In the genomic region with DNA sequence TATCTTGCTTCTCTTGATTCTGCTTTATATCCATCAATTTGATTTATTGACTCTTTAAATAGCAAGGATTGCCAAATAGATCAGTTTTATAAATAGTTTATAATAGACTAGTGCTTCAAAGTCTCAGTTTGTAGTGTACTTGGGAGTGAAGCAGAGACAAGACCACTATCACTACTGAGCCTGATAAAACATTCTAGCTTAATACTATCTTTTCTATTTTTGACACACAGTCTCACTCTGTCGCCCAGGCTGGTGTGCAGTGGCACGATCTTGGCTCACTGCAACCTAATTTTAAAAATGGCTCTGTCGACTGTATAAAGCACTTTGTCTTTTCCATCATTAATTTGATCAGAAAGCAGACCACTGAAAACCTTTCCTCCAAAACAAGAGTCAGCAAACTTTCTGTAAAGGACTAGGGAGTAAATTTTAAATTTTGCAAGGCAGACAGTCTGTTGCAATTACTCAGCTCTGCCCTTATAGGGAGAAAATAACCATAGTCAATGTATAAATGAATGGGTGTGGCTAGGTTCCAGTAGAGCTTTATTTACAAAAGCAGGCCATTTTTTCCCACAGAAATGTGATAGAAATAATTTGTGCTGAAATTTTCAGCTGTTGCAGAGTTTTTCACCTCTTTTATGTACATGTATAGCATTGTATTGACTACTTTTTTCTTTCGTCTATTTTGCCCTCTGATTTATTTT, we compare ENCODE assay signal across 13 cellular contexts. TPM values are rescaled to one million over a fixed set of nuclear protein-coding genes. Genes with fewer than 3 reads are reported as not detected.
DNase-seq lines count a peak whose midpoint lies in the region; ATAC-seq and TF ChIP-seq lines count a peak whose summit lies in the region.
"Had no signal": no experiment of that assay in that cellular context is flagged by ENCODE, and none has a peak within 500 bp of the region (broad histone marks: within the 10 kb centered on the region; RNA-seq: fewer than 3 reads in every experiment).

No MANE protein-coding gene starts in this region.

- H3K9me3 Mint-ChIP-seq in chondrocyte (ENCODE audit: low read depth) (no peaks in the 10 kb centered on the region), nephron progenitor cell (peaks cover 16% of the 10 kb centered on the region)
- no peaks in the 10 kb centered on the region for H3K9me3 Mint-ChIP-seq in activated naive CD4-positive, alpha-beta T cell treated with anti-CD3 and anti-CD28 coated beads for 36 hours

- peaks cover 83% of the 10 kb centered on the region for H3K4me1 ChIP-seq in lower lobe of right lung

- H3K27ac Mint-ChIP-seq in chondrocyte (ENCODE audit: unreplicated experiment) (peak overlapping the region; percentile 58), nephron progenitor cell (peak overlapping the region; percentile 64)
- no peak overlapping the region for H3K27ac Mint-ChIP-seq in activated naive CD4-positive, alpha-beta T cell treated with anti-CD3 and anti-CD28 coated beads for 36 hours

- CTCF ChIA-PET in activated naive CD4-positive, alpha-beta T cell treated with anti-CD3 and anti-CD28 coated beads for 36 hours (lab: Charles Lee): interaction anchor here (0.6 to 1.0 kb wide), 4 partner anchors 25 to 199 kb away, joined by 3 to 5 read pairs (median 4); no protein-coding TSS in a partner anchor

- H3K27me3 ChIP-seq in lower lobe of right lung (ENCODE audit: low read depth): no peaks in the 10 kb centered on the region
- H3K27me3 ChIP-seq: foreskin keratinocyte had no signal

- H3K9me3 ChIP-seq in lower lobe of right lung: no peaks in the 10 kb centered on the region

- H3K4me1 Mint-ChIP-seq in chondrocyte (ENCODE audit: low read depth): peaks cover 86% of the 10 kb centered on the region
- H3K4me1 Mint-ChIP-seq in nephron progenitor cell: peaks cover 41% of the 10 kb centered on the region
- peaks cover 92% of the 10 kb centered on the region for H3K4me1 Mint-ChIP-seq in activated naive CD4-positive, alpha-beta T cell treated with anti-CD3 and anti-CD28 coated beads for 36 hours (ENCODE audit: low read depth)

- ATAC-seq in lower lobe of right lung: no peak
- ATAC-seq in GM18502 (IDR thresholded peaks at IDR 0.05; ENCODE audit: poor library complexity, unreplicated experiment): no peak
- ATAC-seq: foreskin keratinocyte, sciatic nerve had no signal

- intact Hi-C loops in activated naive CD4-positive, alpha-beta T cell treated with anti-CD3 and anti-CD28 coated beads for 36 hours (cut with micrococcal nuclease): no loop called here
- intact Hi-C loops in lower lobe of right lung (cut with DNase I): no loop called here

- peak overlapping the region; percentile 77 for H3K4me3 ChIP-seq in NB4 (ENCODE audit: low read depth, low read length)
- H3K4me3 ChIP-seq in lower lobe of right lung: no peak overlapping the region

- no peak overlapping the region for H3K27ac ChIP-seq in lower lobe of right lung
- H3K27ac ChIP-seq: foreskin keratinocyte, HL-60 had no signal

- DNase-seq in DMS 273 (lab: John Stamatoyannopoulos, UW; ENCODE audit: unreplicated experiment) (peak; percentile 9), DMS 273 treated with DMSO at 0.1 percent for 48 hours (lab: John Stamatoyannopoulos, UW) (no peak), NB4 (ENCODE audit: low read depth) (no peak), chondrocyte (ENCODE audit: low spot score) (no peak), nephron progenitor cell (no peak), lower lobe of right lung (no peak)
- no peak for DNase-seq in activated naive CD4-positive, alpha-beta T cell treated with anti-CD3 and anti-CD28 coated beads for 36 hours
- DNase-seq: 8988T; activated CD4-positive, CD25-positive, alpha-beta regulatory T cell; foreskin keratinocyte had no signal

- TF ChIP-seq POLR2A in NB4 (IDR thresholded peaks at IDR 0.05; ENCODE audit: extremely low read depth, insufficient read length): no peak

- H3K36me3 Mint-ChIP-seq in chondrocyte (ENCODE audit: low read depth) (no peaks in the 10 kb centered on the region), nephron progenitor cell (ENCODE audit: low read depth) (peaks cover 51% of the 10 kb centered on the region)
- H3K36me3 Mint-ChIP-seq in activated naive CD4-positive, alpha-beta T cell treated with anti-CD3 and anti-CD28 coated beads for 36 hours (ENCODE audit: low read depth): peaks cover 19% of the 10 kb centered on the region

- H3K36me3 ChIP-seq in lower lobe of right lung: no peaks in the 10 kb centered on the region

- H3K4me3 Mint-ChIP-seq in chondrocyte (ENCODE audit: unreplicated experiment) (no peak overlapping the region), nephron progenitor cell (no peak overlapping the region)
- H3K4me3 Mint-ChIP-seq in activated naive CD4-positive, alpha-beta T cell treated with anti-CD3 and anti-CD28 coated beads for 36 hours: no peak overlapping the region

- TF ChIP-seq CTCF in NB4 (IDR thresholded peaks at IDR 0.05; ENCODE audit: low read depth, low read length) (no peak), chondrocyte (IDR thresholded peaks at IDR 0.05) (no peak), nephron progenitor cell (IDR thresholded peaks at IDR 0.05) (no peak), lower lobe of right lung (IDR thresholded peaks at IDR 0.05) (no peak)

- no peaks in the 10 kb centered on the region for H3K27me3 Mint-ChIP-seq in chondrocyte (ENCODE audit: low read depth)
- H3K27me3 Mint-ChIP-seq in nephron progenitor cell (ENCODE audit: low read depth, poor library complexity): no peaks in the 10 kb centered on the region
- H3K27me3 Mint-ChIP-seq in activated naive CD4-positive, alpha-beta T cell treated with anti-CD3 and anti-CD28 coated beads for 36 hours (ENCODE audit: low read depth): no peaks in the 10 kb centered on the region

RNA-seq across cellular contexts. Expression of gene AMD1, which starts 7.5 kb away (rescaled TPM):
- total RNA-seq in chondrocyte: 31.1 to 47.0 TPM (median 32.7 TPM) in 3 replicates
- 10 to 100 TPM; 72.6 to 75.3 TPM for total RNA-seq in activated naive CD4-positive, alpha-beta T cell treated with anti-CD3 and anti-CD28 coated beads for 36 hours
- total RNA-seq in lower lobe of right lung: 65.8 TPM
